ENCODE assay signal across 1 cellular context in genomic region chr19:44121162-44121561, GRCh38. TPM values are rescaled to one million over a fixed set of nuclear protein-coding genes. Genes with fewer than 3 reads are reported as not detected.
"Had no signal": no experiment of that assay in that cellular context is flagged by ENCODE, and none has a peak within 500 bp of the region (broad histone marks: within the 10 kb centered on the region; RNA-seq: fewer than 3 reads in every experiment).

No MANE protein-coding gene starts in this region.

RNA-seq across cellular contexts. Expression of gene ZNF234, which starts 20.2 kb away (rescaled TPM):
- total RNA-seq: OCI-LY7 had no signal

RNA-seq across cellular contexts. Expression of gene ZNF284, which starts 49.2 kb away (rescaled TPM):
- total RNA-seq: OCI-LY7 had no signal
